ENCODE assay signal across 1 cellular context in genomic region chr17:37131064-37131463, GRCh38.
TF ChIP-seq lines count a peak whose summit lies in the region.

No MANE protein-coding gene starts in this region.

TF ChIP-seq in IMR-90, 13 proteins besides CTCF, POLR2A, EP300 and RAD21 (continued from another document):
- TF ChIP-seq FOS (IDR thresholded peaks at IDR 0.05; ENCODE audit: low read depth, low read length): no peak
- no peak for TF ChIP-seq RCOR1 (IDR thresholded peaks at IDR 0.05; ENCODE audit: insufficient replicate concordance, low read length)
- no peak for TF ChIP-seq SMC3 (IDR thresholded peaks at IDR 0.05; ENCODE audit: low read depth, low read length)
- no peak for TF ChIP-seq CEBPB (IDR thresholded peaks at IDR 0.05; ENCODE audit: low read depth, low read length)
- TF ChIP-seq MXI1 (IDR thresholded peaks at IDR 0.05; ENCODE audit: borderline replicate concordance, low read depth, low read length): no peak
- no peak for TF ChIP-seq MAZ (IDR thresholded peaks at IDR 0.05; ENCODE audit: borderline replicate concordance, low read depth, low read length)
- no peak for TF ChIP-seq RFX5 (IDR thresholded peaks at IDR 0.05; ENCODE audit: low read depth, low read length)
- TF ChIP-seq MAFK (IDR thresholded peaks at IDR 0.05; ENCODE audit: low read depth, low read length): no peak
- no peak for TF ChIP-seq BHLHE40 (IDR thresholded peaks at IDR 0.05; ENCODE audit: low read depth, low read length)
- TF ChIP-seq, protein P1, sequence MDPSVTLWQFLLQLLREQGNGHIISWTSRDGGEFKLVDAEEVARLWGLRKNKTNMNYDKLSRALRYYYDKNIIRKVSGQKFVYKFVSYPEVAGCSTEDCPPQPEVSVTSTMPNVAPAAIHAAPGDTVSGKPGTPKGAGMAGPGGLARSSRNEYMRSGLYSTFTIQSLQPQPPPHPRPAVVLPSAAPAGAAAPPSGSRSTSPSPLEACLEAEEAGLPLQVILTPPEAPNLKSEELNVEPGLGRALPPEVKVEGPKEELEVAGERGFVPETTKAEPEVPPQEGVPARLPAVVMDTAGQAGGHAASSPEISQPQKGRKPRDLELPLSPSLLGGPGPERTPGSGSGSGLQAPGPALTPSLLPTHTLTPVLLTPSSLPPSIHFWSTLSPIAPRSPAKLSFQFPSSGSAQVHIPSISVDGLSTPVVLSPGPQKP (IDR thresholded peaks at IDR 0.05; ENCODE audit: borderline replicate concordance, low read depth, low read length): no peak
- TF ChIP-seq NFE2L2 (IDR thresholded peaks at IDR 0.05; ENCODE audit: low read depth, low read length): no peak
